18 cellular contexts compared by ENCODE assay signal in genomic region chr2:152571035-152571766, GRCh38.
A peak's percentile ranks its signal among the peaks of the same experiment; 100 is the strongest.
DNase-seq lines count a peak whose midpoint lies in the region; ATAC-seq and TF ChIP-seq lines count a peak whose summit lies in the region.
"Had no signal": no experiment of that assay in that cellular context is flagged by ENCODE, and none has a peak within 500 bp of the region (broad histone marks: within the 10 kb centered on the region; RNA-seq: fewer than 3 reads in every experiment).

No MANE protein-coding gene starts in this region.

- 0 out of 2 replicates have a peak, but pooled peaks cover 2% of the 10 kb centered on the region for H3K4me1 ChIP-seq in HEK293 (ENCODE audit: control insufficient read depth, insufficient read depth, low read length)
- peaks cover 0 to 4% of the 10 kb centered on the region in 2 donors for H3K4me1 ChIP-seq in ascending aorta
- H3K4me1 ChIP-seq in heart left ventricle: peaks cover 0 to 30% (median 4%) of the 10 kb centered on the region in 12 donors
- H3K4me1 ChIP-seq in subcutaneous abdominal adipose tissue (ENCODE audit: control insufficient read depth in 5 of 5, insufficient read depth in 5 of 5, low read length in 5 of 5): peaks cover 0 to 11% (median 9%) of the 10 kb centered on the region in 5 donors
- no peaks in the 10 kb centered on the region for H3K4me1 ChIP-seq in CD4-positive, alpha-beta memory T cell (ENCODE audit: insufficient read depth, low read length)
- H3K4me1 ChIP-seq: HAP-1 had no signal

- H3K4me1 Mint-ChIP-seq in CD4-positive, alpha-beta memory T cell: peaks cover 0 to 2% (median 0%) of the 10 kb centered on the region in 4 donors

- peaks cover 6 to 7% of the 10 kb centered on the region in 2 donors for H3K27me3 Mint-ChIP-seq in CD4-positive, alpha-beta memory T cell
- H3K27me3 Mint-ChIP-seq: memory B cell had no signal

- TF ChIP-seq CTCF in HEK293 (tag by site-specific recombination; IDR thresholded peaks at IDR 0.05): no peak
- no peak for TF ChIP-seq CTCF in ascending aorta (IDR thresholded peaks at IDR 0.05)
- TF ChIP-seq CTCF in heart left ventricle (IDR thresholded peaks at IDR 0.05): peak in 1 of 12 donors; percentile 10

- H3K4me3 ChIP-seq in HEK293 (ENCODE audit: low read depth, low read length) (no peak overlapping the region), ascending aorta (no peak overlapping the region), heart left ventricle (no peak overlapping the region), subcutaneous abdominal adipose tissue (ENCODE audit: low read depth in 1 of 5, low read length in 5 of 5) (no peak overlapping the region)
- H3K4me3 ChIP-seq in CD4-positive, alpha-beta memory T cell (ENCODE audit: low read length in 2 of 2): no peak overlapping the region
- H3K4me3 ChIP-seq: HAP-1 had no signal

- peak; percentile 75 to 88 (median 84) for ATAC-seq in heart left ventricle
- ATAC-seq in GM18909 (IDR thresholded peaks at IDR 0.05; ENCODE audit: poor library complexity, unreplicated experiment): no peak

- no peak overlapping the region for H3K27ac Mint-ChIP-seq in CD4-positive, alpha-beta memory T cell
- H3K27ac Mint-ChIP-seq: CD4-positive, alpha-beta T cell; memory B cell; T-helper 1 cell treated with Interleukin-12 subunit alpha and Interleukin-12 subunit beta and Interleukin-4 antibody, amounts not matched to agents 30 μg/mL and 1 μg/mL, for 36 hours had no signal

- H3K36me3 Mint-ChIP-seq in CD4-positive, alpha-beta memory T cell: no peaks in the 10 kb centered on the region
- H3K36me3 Mint-ChIP-seq: memory B cell had no signal

- no peak overlapping the region for H3K9ac ChIP-seq in subcutaneous abdominal adipose tissue (ENCODE audit: low read length in 5 of 5)

- H3K27ac ChIP-seq in HEK293 (ENCODE audit: extremely low read depth, low read depth, low read length) (no peak overlapping the region), ascending aorta (peak overlapping the region; percentile 5 to 29), heart left ventricle (peak overlapping the region in 1 of 12 donors; percentile 35), subcutaneous abdominal adipose tissue (ENCODE audit: low read depth, low read length) (peak overlapping the region; percentile 60)
- no peak overlapping the region for H3K27ac ChIP-seq in CD4-positive, alpha-beta memory T cell (ENCODE audit: low read depth, low read length)
- H3K27ac ChIP-seq: neutrophil had no signal

- CTCF ChIA-PET in HEK293 (lab: Yijun Ruan, JAX): interaction anchor here (0.7 kb wide), 1 partner anchor 65 kb away, joined by 3 read pairs; no protein-coding TSS in a partner anchor
- CTCF ChIA-PET in CD4-positive, alpha-beta memory T cell (lab: Charles Lee; ENCODE audit: partially characterized antibody): no interaction called here

- WGBS in heart left ventricle, 4 donors: 46 to 53% (median 50%) methylated on average over 3 of the region's 3 CpGs

- POLR2A ChIA-PET in HEK293 (lab: Yijun Ruan, JAX): no interaction called here
- POLR2A ChIA-PET in CD4-positive, alpha-beta memory T cell (lab: Charles Lee; ENCODE audit: partially characterized antibody): no interaction called here

- intact Hi-C loops in ascending aorta (cut with DNase I) (no loop called here), heart left ventricle (cut with DNase I) (no loop called here), head of caudate nucleus (cut with DNase I) (no loop called here)
- intact Hi-C loops in CD4-positive, alpha-beta memory T cell (cut with micrococcal nuclease): no loop called here

- DNase-seq in ascending aorta (ENCODE audit: low spot score in 2 of 2) (peak in 1 of 2 donors; percentile 63), heart left ventricle (peak in 1 of 5 donors; percentile 31), SHP77 treated with DMSO at 0.1 percent for 48 hours (lab: John Stamatoyannopoulos, UW) (no peak), head of caudate nucleus (no peak)
- DNase-seq in CD4-positive, alpha-beta memory T cell: no peak
- DNase-seq: activated CD4-positive, alpha-beta T cell treated with anti-CD3 and anti-CD28 coated beads for 4 hours; activated T-cell treated with anti-CD3 and anti-CD28 coated beads, Interleukin-2, amount 50 U/mL, for 48 hours; CD4-positive, alpha-beta T cell; MM.1S; NCI-H2107; stimulated activated CD4-positive, alpha-beta T cell treated with anti-CD3 and anti-CD28 coated beads, Interleukin-2, amount 100 ng/mL, for 24 hours had no signal

- no peaks in the 10 kb centered on the region for H3K9me3 ChIP-seq in HEK293 (ENCODE audit: control insufficient read depth, insufficient read depth, low read depth, low read length)
- H3K9me3 ChIP-seq in ascending aorta: no peaks in the 10 kb centered on the region
- no peaks in the 10 kb centered on the region for H3K9me3 ChIP-seq in heart left ventricle
- no peaks in the 10 kb centered on the region for H3K9me3 ChIP-seq in subcutaneous abdominal adipose tissue (ENCODE audit: control insufficient read depth in 5 of 5, low read length in 5 of 5)
- no peaks in the 10 kb centered on the region for H3K9me3 ChIP-seq in CD4-positive, alpha-beta memory T cell (ENCODE audit: control insufficient read depth in 1 of 2, low read length in 2 of 2)
- H3K9me3 ChIP-seq: HAP-1, neutrophil had no signal

- H3K4me3 Mint-ChIP-seq in CD4-positive, alpha-beta memory T cell: no peak overlapping the region
- H3K4me3 Mint-ChIP-seq: CD4-positive, alpha-beta T cell; memory B cell; T-helper 1 cell treated with Interleukin-12 subunit alpha and Interleukin-12 subunit beta and Interleukin-4 antibody, amounts not matched to agents 30 μg/mL and 1 μg/mL, for 36 hours had no signal

- H3K27me3 ChIP-seq in ascending aorta (no peaks in the 10 kb centered on the region), heart left ventricle (no peaks in the 10 kb centered on the region), subcutaneous abdominal adipose tissue (ENCODE audit: control insufficient read depth in 5 of 5, insufficient read depth in 4 of 5, low read length in 5 of 5) (no peaks in the 10 kb centered on the region)
- no peaks in the 10 kb centered on the region for H3K27me3 ChIP-seq in CD4-positive, alpha-beta memory T cell (ENCODE audit: insufficient read depth, low read length)
- H3K27me3 ChIP-seq: neutrophil had no signal

- no peak for TF ChIP-seq POLR2A in heart left ventricle (IDR thresholded peaks at IDR 0.05)

- H3K9me3 Mint-ChIP-seq in CD4-positive, alpha-beta memory T cell: peaks cover 0 to 3% (median 0%) of the 10 kb centered on the region in 8 donors
- H3K9me3 Mint-ChIP-seq: CD4-positive, alpha-beta T cell; memory B cell; T-helper 1 cell treated with Interleukin-12 subunit alpha and Interleukin-12 subunit beta and Interleukin-4 antibody, amounts not matched to agents 30 μg/mL and 1 μg/mL, for 36 hours had no signal

- H3K36me3 ChIP-seq in HEK293 (ENCODE audit: control insufficient read depth in 2 of 2, insufficient read depth in 1 of 2, low read length in 2 of 2) (no peaks in the 10 kb centered on the region), ascending aorta (no peaks in the 10 kb centered on the region), heart left ventricle (no peaks in the 10 kb centered on the region), subcutaneous abdominal adipose tissue (ENCODE audit: control insufficient read depth in 5 of 5, insufficient read depth in 5 of 5, low read length in 5 of 5) (peaks cover 0 to 3% (median 0%) of the 10 kb centered on the region in 5 donors)
- no peaks in the 10 kb centered on the region for H3K36me3 ChIP-seq in CD4-positive, alpha-beta memory T cell (ENCODE audit: insufficient read depth, low read length)
- H3K36me3 ChIP-seq: HAP-1, neutrophil had no signal

TF ChIP-seq in HEK293, 187 proteins besides CTCF, POLR2A, EP300 and RAD21:
- TF ChIP-seq OSR2 (tag by site-specific recombination; IDR thresholded peaks at IDR 0.05) (peak; percentile 20; the same call in 1 of the 2 replicates), ZNF174 (tag by site-specific recombination; IDR thresholded peaks at IDR 0.05) (no peak)

Comparison
In these comparisons a context has a peak if more than half of its experiments do, and no peak if none do; other contexts are left out.
1. H3K27ac ChIP-seq: peak in ascending aorta (2 of 2) and subcutaneous abdominal adipose tissue (single experiment); none in HEK293 (single experiment) and CD4-positive, alpha-beta memory T cell (single experiment).